8 cellular contexts compared by ENCODE assay signal in the genomic region with DNA sequence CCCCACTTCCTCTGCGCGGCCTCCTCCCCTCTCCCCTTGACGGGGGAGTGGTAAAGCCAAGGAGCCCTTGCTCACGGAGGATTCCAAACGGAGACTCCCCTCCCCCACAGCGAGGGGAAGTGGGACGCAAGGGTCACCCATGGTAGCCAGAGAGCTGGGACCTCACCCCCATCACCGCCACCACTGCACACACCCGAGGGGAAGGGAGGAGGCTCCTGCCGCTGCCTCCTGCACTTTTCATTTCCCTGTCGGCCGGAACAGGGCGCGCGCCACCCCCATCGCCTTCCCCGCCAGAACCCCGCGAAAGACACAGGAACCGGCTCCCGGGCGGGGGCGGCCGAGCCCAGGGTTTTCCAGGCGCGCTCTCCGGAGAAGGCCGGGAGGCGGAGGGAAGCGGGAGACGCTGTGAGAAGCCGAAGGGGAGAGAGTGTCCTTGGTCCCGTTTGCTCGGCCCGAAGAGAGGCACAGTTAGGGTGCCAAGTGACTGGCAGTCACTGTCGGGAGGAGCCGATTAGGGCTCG. TPM values are rescaled to one million over a fixed set of nuclear protein-coding genes. Genes with fewer than 3 reads are reported as not detected.
A peak's percentile ranks its signal among the peaks of the same experiment; 100 is the strongest.
DNase-seq lines count a peak whose midpoint lies in the region; ATAC-seq and TF ChIP-seq lines count a peak whose summit lies in the region.

No MANE protein-coding gene starts in this region.

- H3K36me3 Mint-ChIP-seq in neural crest cell (ENCODE audit: low read depth), result peaks cover 2% of the 10 kb centered on the region

- TF ChIP-seq CTCF in neural crest cell (conservative IDR thresholded peaks at IDR 0.05) (no peak), vagina (IDR thresholded peaks at IDR 0.05) (no peak)

- peaks cover 33% of the 10 kb centered on the region for H3K4me1 Mint-ChIP-seq in neural crest cell

- H3K27ac Mint-ChIP-seq in neural crest cell (ENCODE audit: unreplicated experiment), result no peak overlapping the region

- peaks cover 6% of the 10 kb centered on the region for H3K27me3 Mint-ChIP-seq in neural crest cell (ENCODE audit: low read depth)

- ATAC-seq in GM18907 (IDR thresholded peaks at IDR 0.05; ENCODE audit: unreplicated experiment) (peak; percentile 12), HG03039 (IDR thresholded peaks at IDR 0.05; ENCODE audit: unreplicated experiment) (no peak)

- intact Hi-C loops in vagina (cut with DNase I), result no loop called here

- H3K9me3 Mint-ChIP-seq in neural crest cell, result no peaks in the 10 kb centered on the region

- H3K4me1 ChIP-seq in vagina, result peaks cover 70% of the 10 kb centered on the region

- H3K27me3 ChIP-seq in vagina, result no peaks in the 10 kb centered on the region

- TF ChIP-seq POLR2A in vagina (IDR thresholded peaks at IDR 0.05), result no peak

- no peaks in the 10 kb centered on the region for H3K9me3 ChIP-seq in vagina

- DNase-seq in AG08396 (ENCODE audit: low spot score) (peak; percentile 40), NOMO-1 treated with DMSO at 0.1 percent for 48 hours (lab: John Stamatoyannopoulos, UW; ENCODE audit: unreplicated experiment) (peak; percentile 52), activated gamma-delta T cell (lab: John Stamatoyannopoulos, UW) (peak; percentile 27), foreskin melanocyte (peak; percentile 15), neural crest cell (ENCODE audit: low read depth, low spot score) (no peak), vagina (ENCODE audit: extremely low spot score in 2 of 2) (no peak)

- H3K4me3 Mint-ChIP-seq in neural crest cell, result peak overlapping the region; percentile 94

- H3K27ac ChIP-seq in vagina, result peak overlapping the region; percentile 76

- peaks cover 0 to 8% of the 10 kb centered on the region in 2 donors for H3K36me3 ChIP-seq in vagina

- peak overlapping the region; percentile 78 to 85 for H3K4me3 ChIP-seq in vagina

RNA-seq across cellular contexts. Expression of gene CCND3, which starts 0.8 kb away (rescaled TPM):
- total RNA-seq in neural crest cell (21.7 and 24.4 TPM in 2 replicates), vagina (122 TPM)

RNA-seq across cellular contexts. Expression of gene BYSL, which starts 19.5 kb away (rescaled TPM):
- total RNA-seq in neural crest cell (50.8 and 55.5 TPM in 2 replicates), vagina (16.0 TPM)

RNA-seq across cellular contexts. Expression of gene MED20, which starts 19.9 kb away (rescaled TPM):
- 34.8 and 37.5 TPM in 2 replicates for total RNA-seq in neural crest cell
- 9.6 TPM for total RNA-seq in vagina

RNA-seq across cellular contexts. Expression of gene USP49, which starts 45.6 kb away (rescaled TPM):
- 25.1 and 29.0 TPM in 2 replicates for total RNA-seq in neural crest cell
- 9.1 TPM for total RNA-seq in vagina

Comparison
In these comparisons a context has a peak if more than half of its experiments do, and no peak if none do; other contexts are left out.
1. DNase-seq: peak in AG08396 (single experiment), NOMO-1 treated with DMSO at 0.1 percent for 48 hours (single experiment), activated gamma-delta T cell (single experiment) and foreskin melanocyte (single experiment); none in neural crest cell (single experiment) and vagina (0 of 2).